Comparison of ENCODE assay signal across 11 cellular contexts in genomic region chr13:42990147-42990990, GRCh38. TPM values are rescaled to one million over a fixed set of nuclear protein-coding genes. Genes with fewer than 3 reads are reported as not detected.
DNase-seq lines count a peak whose midpoint lies in the region; ATAC-seq and TF ChIP-seq lines count a peak whose summit lies in the region.
"Had no signal": no experiment of that assay in that cellular context is flagged by ENCODE, and none has a peak within 500 bp of the region (broad histone marks: within the 10 kb centered on the region; RNA-seq: fewer than 3 reads in every experiment).

No MANE protein-coding gene starts in this region.

- no peaks in the 10 kb centered on the region for H3K36me3 ChIP-seq in esophagus muscularis mucosa
- no peaks in the 10 kb centered on the region for H3K36me3 ChIP-seq in skeletal muscle tissue (ENCODE audit: control insufficient read depth in 3 of 3, insufficient read depth in 3 of 3, low read length in 3 of 3)
- H3K36me3 ChIP-seq: HAP-1 had no signal

- H3K27me3 ChIP-seq in esophagus muscularis mucosa (no peaks in the 10 kb centered on the region), skeletal muscle tissue (ENCODE audit: control insufficient read depth in 3 of 3, insufficient read depth in 3 of 3, low read length in 3 of 3) (no peaks in the 10 kb centered on the region)

- H3K9me3 ChIP-seq in esophagus muscularis mucosa (no peaks in the 10 kb centered on the region), skeletal muscle tissue (ENCODE audit: control insufficient read depth in 3 of 3, low read length in 3 of 3) (no peaks in the 10 kb centered on the region)

- intact Hi-C loops in esophagus muscularis mucosa (cut with DNase I): no loop called here

- no peak overlapping the region for H3K9ac ChIP-seq in skeletal muscle tissue (ENCODE audit: low read depth in 1 of 3, low read length in 3 of 3)

- no peak for ATAC-seq in GM19455 (IDR thresholded peaks at IDR 0.05; ENCODE audit: unreplicated experiment)
- no peak for ATAC-seq in GM18870 (IDR thresholded peaks at IDR 0.05; ENCODE audit: unreplicated experiment)

- H3K27ac ChIP-seq in esophagus muscularis mucosa (replicated peaks in 1 of 4): peak overlapping the region; percentile 75 to 91 (median 86)
- no peak overlapping the region for H3K27ac ChIP-seq in skeletal muscle tissue (ENCODE audit: low read depth, low read length)
- H3K27ac ChIP-seq: 22Rv1 had no signal

- no peak for TF ChIP-seq POLR2A in esophagus muscularis mucosa (IDR thresholded peaks at IDR 0.05; ENCODE audit: low read depth)

- TF ChIP-seq CTCF in esophagus muscularis mucosa (IDR thresholded peaks at IDR 0.05): no peak

- H3K4me3 ChIP-seq in esophagus muscularis mucosa (peak overlapping the region; percentile 62 to 81 (median 78)), skeletal muscle tissue (ENCODE audit: low read length in 3 of 3) (peak overlapping the region in 2 of 3 donors; percentile 17 to 82)
- H3K4me3 ChIP-seq: HAP-1 had no signal

- TF ChIP-seq EP300 in esophagus muscularis mucosa (IDR thresholded peaks at IDR 0.05): no peak

- H3K4me1 ChIP-seq in esophagus muscularis mucosa (peaks cover 21 to 35% (median 28%) of the 10 kb centered on the region in 4 donors), skeletal muscle tissue (ENCODE audit: control insufficient read depth in 3 of 3, insufficient read depth in 3 of 3, low read length in 3 of 3) (peaks cover 3 to 23% (median 13%) of the 10 kb centered on the region in 3 donors)

- DNase-seq in NCI-H1092 treated with DMSO at 0.1 percent for 48 hours (lab: John Stamatoyannopoulos, UW) (peak; percentile 73), NCI-H1092 (lab: John Stamatoyannopoulos, UW) (no peak), NCI-H69 (lab: John Stamatoyannopoulos, UW) (peak; percentile 63), esophagus muscularis mucosa (ENCODE audit: extremely low spot score) (no peak), medulla oblongata (ENCODE audit: extremely low spot score) (no peak)
- DNase-seq: SHP77 had no signal

- 44% methylated on average over 9 of the region's 9 CpGs for WGBS in esophagus muscularis mucosa

RNA-seq across cellular contexts. Expression of gene EPSTI1, which starts 1.7 kb away (rescaled TPM):
- total RNA-seq in esophagus muscularis mucosa (10 to 100 TPM in 2 of 4 donors, 1 to 10 TPM in 2; 4.6 to 16.3 (median 9.6) TPM), skeletal muscle tissue (1.6 TPM)

RNA-seq across cellular contexts. Expression of gene DNAJC15, which starts 33.0 kb away (rescaled TPM):
- total RNA-seq in esophagus muscularis mucosa (10 to 100 TPM; 13.3 to 19.8 (median 13.6) TPM), skeletal muscle tissue (7.3 TPM)

Comparison
In these comparisons a context has a peak if more than half of its experiments do, and no peak if none do; other contexts are left out.
1. DNase-seq: peak in NCI-H1092 treated with DMSO at 0.1 percent for 48 hours (single experiment) and NCI-H69 (single experiment); none in NCI-H1092 (single experiment), esophagus muscularis mucosa (single experiment) and medulla oblongata (single experiment).